ENCODE assay signal across 8 cellular contexts in the genomic region with DNA sequence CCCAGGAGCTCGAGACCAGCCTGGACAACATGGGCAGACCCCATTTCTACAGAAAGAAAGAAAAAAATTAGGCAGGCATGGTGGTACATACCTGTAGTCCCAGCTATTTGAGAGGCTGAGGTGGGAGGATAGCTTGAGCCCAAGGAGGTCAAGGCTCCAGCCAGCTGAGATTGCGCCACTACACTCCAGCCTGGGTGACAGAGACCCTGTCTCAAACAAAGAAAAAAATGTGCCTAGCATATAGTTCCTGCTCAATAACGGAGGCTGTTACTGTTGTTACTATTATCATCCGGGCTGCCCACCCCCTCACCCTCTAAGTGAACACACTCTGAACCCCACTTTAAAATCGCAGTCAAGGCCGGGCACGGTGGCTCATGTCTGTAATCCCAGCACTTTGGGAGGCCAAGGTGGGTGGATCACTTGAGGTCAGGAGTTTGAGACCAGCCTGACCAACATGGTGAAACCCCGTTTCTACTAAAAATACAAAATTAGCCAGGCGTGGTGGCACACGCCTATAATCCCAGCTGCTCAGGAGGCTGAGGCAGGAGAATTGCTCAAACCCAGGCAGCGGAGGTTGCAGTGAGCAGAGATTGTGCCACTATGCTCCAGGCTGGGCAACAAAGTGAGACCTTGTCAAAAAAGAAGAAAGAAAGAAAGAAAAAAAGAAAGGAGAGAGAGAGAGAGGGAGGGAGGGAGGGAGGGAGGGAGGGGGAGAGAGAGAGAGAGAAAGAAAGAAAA. TPM values are rescaled to one million over a fixed set of nuclear protein-coding genes. Genes with fewer than 3 reads are reported as not detected.
"Had no signal": no experiment of that assay in that cellular context is flagged by ENCODE, and none has a peak within 500 bp of the region (broad histone marks: within the 10 kb centered on the region; RNA-seq: fewer than 3 reads in every experiment).

No MANE protein-coding gene starts in this region.

RNA-seq across cellular contexts. Expression of a gene that starts 35.0 kb away (rescaled TPM):
- total RNA-seq: neural crest cell, osteocyte, posterior vena cava, right cardiac atrium, right lobe of liver, smooth muscle cell, transverse colon, upper lobe of right lung had no signal
- polyA plus RNA-seq: smooth muscle cell had no signal
